18 cellular contexts compared by ENCODE assay signal in the genomic region with DNA sequence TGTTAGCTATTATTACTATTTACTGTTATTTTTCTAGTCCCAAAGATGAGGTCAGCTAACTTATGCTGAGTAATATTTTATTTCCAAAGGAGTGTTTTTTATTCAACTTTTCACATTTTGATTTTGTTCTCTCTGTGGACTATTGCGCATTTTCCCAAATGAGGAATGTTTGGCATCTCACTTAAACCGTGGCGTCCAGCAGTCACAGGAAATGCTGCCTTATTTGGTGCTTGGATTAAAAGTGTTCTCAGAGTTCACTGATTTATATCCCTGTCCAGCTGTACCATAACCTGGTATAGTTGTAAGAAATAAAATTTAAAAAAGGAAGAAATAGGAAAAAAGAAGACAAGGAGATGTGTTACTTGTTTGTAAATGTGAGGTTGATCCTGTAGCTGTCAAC.
A peak's percentile ranks its signal among the peaks of the same experiment; 100 is the strongest.
DNase-seq lines count a peak whose midpoint lies in the region; ATAC-seq and FAIRE-seq lines count a peak whose summit lies in the region.
"Had no signal": no experiment of that assay in that cellular context is flagged by ENCODE, and none has a peak within 500 bp of the region (broad histone marks: within the 10 kb centered on the region; RNA-seq: fewer than 3 reads in every experiment).

No MANE protein-coding gene starts in this region.

- H3K4me3 ChIP-seq in small intestine (ENCODE audit: low read depth in 1 of 2, low read length in 2 of 2) = no peak overlapping the region
- no peak overlapping the region for H3K4me3 ChIP-seq in effector memory CD4-positive, alpha-beta T cell (ENCODE audit: insufficient read depth, low read depth, low read length, poor library complexity, severe bottlenecking)
- H3K4me3 ChIP-seq: adrenal gland, thyroid gland had no signal

- DNase-seq in AG08395 (ENCODE audit: low spot score) (peak; percentile 68), M059J (ENCODE audit: low read depth) (peak; percentile 12), fibroblast of gingiva (ENCODE audit: low read depth) (peak; percentile 85), non-pigmented ciliary epithelial cell (ENCODE audit: low read depth) (peak; percentile 71), small intestine (no peak), SIG-M5 treated with dmso at 0.1 percent for 504 hours (lab: John Stamatoyannopoulos, UW; ENCODE audit: unreplicated experiment) (no peak)
- no peak for DNase-seq in effector memory CD4-positive, alpha-beta T cell
- DNase-seq: activated CD4-positive, alpha-beta T cell treated with anti-CD3 and anti-CD28 coated beads, Interleukin-2, amount 10 ng/mL, durations not matched to agents 24 days and 14 days; activated T-cell treated with anti-CD3 and anti-CD28 coated beads, Interleukin-2, amount 50 U/mL, for 24 hours; adrenal gland; DMS79 treated with DMSO at 0.1 percent for 48 hours; effector CD8-positive, alpha-beta T cell; KG1; NCI-H1436 treated with DMSO at 0.1 percent for 48 hours; nephron progenitor cell; thyroid gland had no signal

- WGBS in small intestine, 3 donors = 66 to 90% (median 85%) methylated on average over 3 of the region's 3 CpGs

- no peaks in the 10 kb centered on the region for H3K9me3 ChIP-seq in small intestine (ENCODE audit: control insufficient read depth, low read depth)
- H3K9me3 ChIP-seq in effector memory CD4-positive, alpha-beta T cell (ENCODE audit: control insufficient read depth, low read length) = no peaks in the 10 kb centered on the region
- H3K9me3 ChIP-seq: adrenal gland, thyroid gland had no signal

- no peak overlapping the region for H3K27ac ChIP-seq in small intestine (ENCODE audit: low read depth in 1 of 2, low read length in 1 of 2)
- no peak overlapping the region for H3K27ac ChIP-seq in effector memory CD4-positive, alpha-beta T cell (ENCODE audit: insufficient read depth, low read length, poor library complexity, severe bottlenecking)

- ATAC-seq in HG02981 (IDR thresholded peaks at IDR 0.05; ENCODE audit: unreplicated experiment) = no peak

- H3K27me3 ChIP-seq in small intestine (ENCODE audit: control insufficient read depth in 2 of 2, insufficient read depth in 2 of 2, low read length in 2 of 2) = no peaks in the 10 kb centered on the region
- no peaks in the 10 kb centered on the region for H3K27me3 ChIP-seq in effector memory CD4-positive, alpha-beta T cell (replicated peaks; ENCODE audit: control insufficient read depth, insufficient read depth, low read length, poor library complexity, severe bottlenecking)
- H3K27me3 ChIP-seq: adrenal gland, thyroid gland had no signal

- H3K4me1 ChIP-seq in small intestine (ENCODE audit: control insufficient read depth in 2 of 2, insufficient read depth in 1 of 2, low read depth in 1 of 2, low read length in 1 of 2) = peaks cover 0 to 7% of the 10 kb centered on the region in 2 donors
- no peaks in the 10 kb centered on the region for H3K4me1 ChIP-seq in effector memory CD4-positive, alpha-beta T cell (ENCODE audit: control insufficient read depth, insufficient read depth, low read length, poor library complexity, severe bottlenecking)

- no peaks in the 10 kb centered on the region for H3K36me3 ChIP-seq in small intestine (ENCODE audit: control insufficient read depth in 2 of 2, insufficient read depth in 2 of 2, low read length in 2 of 2)
- H3K36me3 ChIP-seq in effector memory CD4-positive, alpha-beta T cell (ENCODE audit: control insufficient read depth, insufficient read depth, low read length) = no peaks in the 10 kb centered on the region
- H3K36me3 ChIP-seq: adrenal gland, thyroid gland had no signal

- no peak for FAIRE-seq in small intestine (lab: Jason Lieb, UNC)
- FAIRE-seq: GM12892 had no signal

Comparison
In these comparisons a context has a peak if more than half of its experiments do, and no peak if none do; other contexts are left out.
1. DNase-seq: peak in AG08395 (single experiment), M059J (single experiment), fibroblast of gingiva (single experiment) and non-pigmented ciliary epithelial cell (single experiment); none in small intestine (single experiment), SIG-M5 treated with dmso at 0.1 percent for 504 hours (single experiment) and effector memory CD4-positive, alpha-beta T cell (0 of 3).